Comparison of ENCODE assay signal across 11 cellular contexts in the genomic region with DNA sequence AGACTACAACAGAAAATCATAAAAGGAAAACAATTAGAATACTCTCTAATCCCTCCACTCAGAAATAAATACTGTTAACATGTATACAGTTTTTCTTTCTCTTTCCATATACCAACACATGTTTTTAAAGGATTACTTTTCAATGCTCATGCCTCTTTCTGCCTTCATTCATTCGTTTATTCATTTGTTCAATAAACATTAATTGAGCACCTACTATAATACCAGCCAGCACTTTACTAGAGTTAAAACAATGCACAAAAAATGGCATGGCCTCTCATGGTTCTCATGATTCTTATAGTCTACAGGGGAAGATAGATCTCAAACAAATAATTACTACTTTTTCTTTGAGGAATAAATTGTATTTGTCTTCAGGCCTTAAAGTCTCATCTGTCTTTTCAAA.
A peak's percentile ranks its signal among the peaks of the same experiment; 100 is the strongest.
DNase-seq lines count a peak whose midpoint lies in the region; ATAC-seq and TF ChIP-seq lines count a peak whose summit lies in the region.
"Had no signal": no experiment of that assay in that cellular context is flagged by ENCODE, and none has a peak within 500 bp of the region (broad histone marks: within the 10 kb centered on the region; RNA-seq: fewer than 3 reads in every experiment).

No MANE protein-coding gene starts in this region.

- TF ChIP-seq POLR2A in HCT116 (IDR thresholded peaks at IDR 0.05; ENCODE audit: borderline replicate concordance, extremely low read depth, insufficient read depth, insufficient read length) = no peak

- H3K36me3 Mint-ChIP-seq in naive thymus-derived CD4-positive, alpha-beta T cell = peaks cover 0 to 7% (median 0%) of the 10 kb centered on the region in 5 donors

- DNase-seq in HCT116 (ENCODE audit: low read depth, low spot score) = no peak
- no peak for DNase-seq in adipocyte (ENCODE audit: low read depth)
- DNase-seq in naive thymus-derived CD4-positive, alpha-beta T cell = no peak
- DNase-seq in activated effector memory CD4-positive, alpha-beta T cell treated with Interleukin-2 at 50 U/mL for 16 hours = no peak
- no peak for DNase-seq in GM13977 (ENCODE audit: low spot score)
- DNase-seq in activated effector memory CD4-positive, alpha-beta T cell treated with anti-CD3 and anti-CD28 coated beads, Interleukin-2, amount 50 U/mL, for 16 hours = no peak
- DNase-seq in amygdala (lab: John Stamatoyannopoulos, UW) = no peak
- DNase-seq: MM.1S, NCI-H524 had no signal

- H3K36me3 ChIP-seq in ACC112 (ENCODE audit: insufficient read depth, low read length) (no peaks in the 10 kb centered on the region), HCT116 (ENCODE audit: control insufficient read depth in 1 of 2, insufficient read depth in 2 of 2, low read length in 2 of 2) (no peaks in the 10 kb centered on the region), adipocyte (ENCODE audit: control insufficient read depth, insufficient read depth, low read length, severe bottlenecking) (no peaks in the 10 kb centered on the region)
- no peaks in the 10 kb centered on the region for H3K36me3 ChIP-seq in naive thymus-derived CD4-positive, alpha-beta T cell (ENCODE audit: control insufficient read depth in 2 of 3, insufficient read depth in 3 of 3, low read length in 3 of 3)

- H2AFZ ChIP-seq in ACC112 (ENCODE audit: low read length, unreplicated experiment) = peak overlapping the region; percentile 49
- peak overlapping the region; percentile 66 for H2AFZ ChIP-seq in HCT116 (ENCODE audit: low read depth, low read length, poor library complexity, severe bottlenecking)

- no peaks in the 10 kb centered on the region for H3K9me3 ChIP-seq in HCT116 (ENCODE audit: control insufficient read depth in 1 of 2, insufficient read depth in 1 of 2, low read depth in 1 of 2, low read length in 2 of 2)
- no peaks in the 10 kb centered on the region for H3K9me3 ChIP-seq in adipocyte (ENCODE audit: control insufficient read depth, low read length)
- no peaks in the 10 kb centered on the region for H3K9me3 ChIP-seq in naive thymus-derived CD4-positive, alpha-beta T cell (ENCODE audit: control insufficient read depth in 2 of 3, low read length in 3 of 3)

- RAD21 ChIA-PET in HCT116 (lab: Charles Lee; ENCODE audit: low non-redundant PET in 1 of 2, low total read pairs in 2 of 2, uncharacterized antibody in 2 of 2, unreplicated experiment in 2 of 2) = no interaction called here

- H3K27ac ChIP-seq in ACC112 (ENCODE audit: low read depth, low read length) (peak overlapping the region; percentile 97), HCT116 (ENCODE audit: low read depth, low read length) (no peak overlapping the region)
- peak overlapping the region; percentile 64 for H3K27ac ChIP-seq in naive thymus-derived CD4-positive, alpha-beta T cell (ENCODE audit: low read depth, low read length)

- H3K9ac ChIP-seq in HCT116 (ENCODE audit: low read length) (no peak overlapping the region), adipocyte (ENCODE audit: low read length) (peak overlapping the region; percentile 75)

- intact Hi-C loops in HCT116 (cut with micrococcal nuclease) = no loop called here
- intact Hi-C loops in naive thymus-derived CD4-positive, alpha-beta T cell (cut with micrococcal nuclease) = loop anchor here (1.0 to 5.0 kb wide), 4 partner anchors 9 to 69 kb away; partner anchors contain the start of gene RIPOR2 (in 1 of the 2)

- H3K79me2 ChIP-seq in ACC112 (ENCODE audit: control insufficient read depth, insufficient read depth, low read length, unreplicated experiment) (no peaks in the 10 kb centered on the region), HCT116 (ENCODE audit: insufficient read depth, low read length) (no peaks in the 10 kb centered on the region)

- H3K4me3 Mint-ChIP-seq in naive thymus-derived CD4-positive, alpha-beta T cell = peak overlapping the region in 9 of 10 donors; percentile 56 to 84 (median 77)

- CTCF ChIA-PET in HCT116 (lab: Charles Lee) = interaction anchor here (2.1 kb wide), 1 partner anchor 12 kb away, joined by 10 read pairs; no protein-coding TSS in a partner anchor
- CTCF ChIA-PET in naive thymus-derived CD4-positive, alpha-beta T cell (lab: Charles Lee) = interaction anchor here (2.5 kb wide), 1 partner anchor 14 kb away, joined by 13 read pairs; no protein-coding TSS in a partner anchor

- peak overlapping the region; percentile 85 to 94 (median 89) for H3K27ac Mint-ChIP-seq in naive thymus-derived CD4-positive, alpha-beta T cell
- H3K27ac Mint-ChIP-seq: progenitor cell of endocrine pancreas had no signal

- ATAC-seq in HCT116 = no peak
- ATAC-seq in naive thymus-derived CD4-positive, alpha-beta T cell = no peak

- in situ Hi-C loops in GM13977 (cut with MboI; ENCODE audit: low pct_unique_long_range_greater_than_20kb, low sequenced_read_pairs, unreplicated experiment) = loop anchor here (25.0 kb wide), 1 partner anchor 294 kb away; the partner anchor contains the start of gene C6orf62

- no peaks in the 10 kb centered on the region for H3K27me3 Mint-ChIP-seq in naive thymus-derived CD4-positive, alpha-beta T cell
- H3K27me3 Mint-ChIP-seq: progenitor cell of endocrine pancreas had no signal

- TF ChIP-seq CTCF in HCT116 (IDR thresholded peaks at IDR 0.05 in 2 of 3, conservative IDR thresholded peaks at IDR 0.05 in 1 of 3; ENCODE audit: borderline replicate concordance in 1 of 3, insufficient read depth in 1 of 3, low read depth in 2 of 3, low read length in 2 of 3) = no peak
- no peak for TF ChIP-seq CTCF in GM13977 (IDR thresholded peaks at IDR 0.05; ENCODE audit: extremely low read depth, insufficient read depth, missing control alignments)

- TF ChIP-seq RAD21 in HCT116 (IDR thresholded peaks at IDR 0.05; ENCODE audit: low read depth) = no peak

- no peaks in the 10 kb centered on the region for H3K27me3 ChIP-seq in ACC112 (ENCODE audit: insufficient read depth, low read length)
- no peaks in the 10 kb centered on the region for H3K27me3 ChIP-seq in HCT116 (ENCODE audit: insufficient read depth, low read length)
- H3K27me3 ChIP-seq in adipocyte (replicated peaks; ENCODE audit: control insufficient read depth, insufficient read depth, low read length) = no peaks in the 10 kb centered on the region
- no peaks in the 10 kb centered on the region for H3K27me3 ChIP-seq in naive thymus-derived CD4-positive, alpha-beta T cell (ENCODE audit: control insufficient read depth in 2 of 2, insufficient read depth in 2 of 2, low read length in 2 of 2)

- H3K4me1 ChIP-seq in ACC112 (ENCODE audit: control insufficient read depth, insufficient read depth, low read length, unreplicated experiment) (peaks cover 39% of the 10 kb centered on the region), HCT116 (ENCODE audit: control insufficient read depth in 1 of 2, insufficient read depth in 2 of 2, low read length in 2 of 2) (peaks cover 7 to 12% of the 10 kb centered on the region in 2 experiments; a peak in 3 of 4 replicates), adipocyte (ENCODE audit: control insufficient read depth, insufficient read depth, low read length) (peaks cover 43% of the 10 kb centered on the region)
- H3K4me1 ChIP-seq in naive thymus-derived CD4-positive, alpha-beta T cell (ENCODE audit: control insufficient read depth in 2 of 2, insufficient read depth in 2 of 2, low read length in 2 of 2) = peaks cover 46 to 50% of the 10 kb centered on the region in 2 donors

- BruUV-seq in HCT116 (replicated peaks; lab: Mats Ljungman, UMichigan) = no TSS peak

- peak overlapping the region; percentile 45 for H3K4me2 ChIP-seq in HCT116 (ENCODE audit: low read length)

- H3K9me3 Mint-ChIP-seq in naive thymus-derived CD4-positive, alpha-beta T cell = no peaks in the 10 kb centered on the region

- H4K20me1 ChIP-seq in HCT116 (ENCODE audit: insufficient read depth) = no peaks in the 10 kb centered on the region

- H3K9me2 ChIP-seq in HCT116 (ENCODE audit: insufficient read depth) = no peaks in the 10 kb centered on the region

- H3K4me3 ChIP-seq in ACC112 (ENCODE audit: low read depth, low read length) (no peak overlapping the region), HCT116 (replicated peaks in 1 of 2; ENCODE audit: low read depth in 1 of 2, low read length in 2 of 2) (no peak overlapping the region), adipocyte (ENCODE audit: low read length) (no peak overlapping the region)
- H3K4me3 ChIP-seq in naive thymus-derived CD4-positive, alpha-beta T cell (ENCODE audit: low read length) = no peak overlapping the region

- H3K4me1 Mint-ChIP-seq in naive thymus-derived CD4-positive, alpha-beta T cell = peaks cover 55 to 87% (median 82%) of the 10 kb centered on the region in 7 donors

- POLR2A ChIA-PET in HCT116 (lab: Charles Lee) = no interaction called here
- POLR2A ChIA-PET in naive thymus-derived CD4-positive, alpha-beta T cell (lab: Charles Lee) = interaction anchor here (0.9 to 55.8 kb wide), 7 partner anchors 9 to 122 kb away, joined by 3 to 1138 read pairs (median 14); partner anchors contain the start of gene RIPOR2

TF ChIP-seq in HCT116, 20 proteins besides CTCF, POLR2A, EP300 and RAD21 (continues in another document):
- TF ChIP-seq ATF3 (IDR thresholded peaks at IDR 0.05) = no peak
- TF ChIP-seq FOSL1 (IDR thresholded peaks at IDR 0.05; ENCODE audit: low read depth) = no peak
- TF ChIP-seq ZFX (IDR thresholded peaks at IDR 0.05) = no peak
- TF ChIP-seq EGR1 (IDR thresholded peaks at IDR 0.05; ENCODE audit: low read depth) = no peak
- no peak for TF ChIP-seq SRF (IDR thresholded peaks at IDR 0.05; ENCODE audit: low read depth)
- TF ChIP-seq ELF1 (IDR thresholded peaks at IDR 0.05; ENCODE audit: borderline replicate concordance, low read depth) = no peak
